1 cellular context compared by ENCODE assay signal in the genomic region with DNA sequence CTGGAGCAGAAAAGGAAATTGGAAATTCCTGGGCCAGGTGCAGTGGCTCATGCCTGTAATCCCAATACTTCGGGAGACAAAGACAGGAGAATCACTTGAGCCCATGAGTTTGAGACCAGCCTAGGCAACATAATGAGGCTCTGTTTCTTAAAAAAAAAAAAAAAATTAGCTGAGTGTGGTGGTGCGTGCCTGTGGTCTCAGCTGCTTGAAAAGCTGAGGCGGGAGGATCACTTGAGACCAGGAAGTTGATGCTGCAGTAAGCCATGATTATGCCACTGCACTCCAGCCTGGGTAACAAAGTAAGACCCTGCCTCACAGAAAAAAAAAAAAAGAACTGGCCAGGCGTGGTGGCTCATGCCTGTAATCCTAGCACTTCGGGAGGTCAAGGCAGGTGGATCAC.
TF ChIP-seq lines count a peak whose summit lies in the region.

No MANE protein-coding gene starts in this region.

TF ChIP-seq in GM23338, 12 proteins besides CTCF, POLR2A, EP300 and RAD21 (continued from another document):
- TF ChIP-seq, protein P1, sequence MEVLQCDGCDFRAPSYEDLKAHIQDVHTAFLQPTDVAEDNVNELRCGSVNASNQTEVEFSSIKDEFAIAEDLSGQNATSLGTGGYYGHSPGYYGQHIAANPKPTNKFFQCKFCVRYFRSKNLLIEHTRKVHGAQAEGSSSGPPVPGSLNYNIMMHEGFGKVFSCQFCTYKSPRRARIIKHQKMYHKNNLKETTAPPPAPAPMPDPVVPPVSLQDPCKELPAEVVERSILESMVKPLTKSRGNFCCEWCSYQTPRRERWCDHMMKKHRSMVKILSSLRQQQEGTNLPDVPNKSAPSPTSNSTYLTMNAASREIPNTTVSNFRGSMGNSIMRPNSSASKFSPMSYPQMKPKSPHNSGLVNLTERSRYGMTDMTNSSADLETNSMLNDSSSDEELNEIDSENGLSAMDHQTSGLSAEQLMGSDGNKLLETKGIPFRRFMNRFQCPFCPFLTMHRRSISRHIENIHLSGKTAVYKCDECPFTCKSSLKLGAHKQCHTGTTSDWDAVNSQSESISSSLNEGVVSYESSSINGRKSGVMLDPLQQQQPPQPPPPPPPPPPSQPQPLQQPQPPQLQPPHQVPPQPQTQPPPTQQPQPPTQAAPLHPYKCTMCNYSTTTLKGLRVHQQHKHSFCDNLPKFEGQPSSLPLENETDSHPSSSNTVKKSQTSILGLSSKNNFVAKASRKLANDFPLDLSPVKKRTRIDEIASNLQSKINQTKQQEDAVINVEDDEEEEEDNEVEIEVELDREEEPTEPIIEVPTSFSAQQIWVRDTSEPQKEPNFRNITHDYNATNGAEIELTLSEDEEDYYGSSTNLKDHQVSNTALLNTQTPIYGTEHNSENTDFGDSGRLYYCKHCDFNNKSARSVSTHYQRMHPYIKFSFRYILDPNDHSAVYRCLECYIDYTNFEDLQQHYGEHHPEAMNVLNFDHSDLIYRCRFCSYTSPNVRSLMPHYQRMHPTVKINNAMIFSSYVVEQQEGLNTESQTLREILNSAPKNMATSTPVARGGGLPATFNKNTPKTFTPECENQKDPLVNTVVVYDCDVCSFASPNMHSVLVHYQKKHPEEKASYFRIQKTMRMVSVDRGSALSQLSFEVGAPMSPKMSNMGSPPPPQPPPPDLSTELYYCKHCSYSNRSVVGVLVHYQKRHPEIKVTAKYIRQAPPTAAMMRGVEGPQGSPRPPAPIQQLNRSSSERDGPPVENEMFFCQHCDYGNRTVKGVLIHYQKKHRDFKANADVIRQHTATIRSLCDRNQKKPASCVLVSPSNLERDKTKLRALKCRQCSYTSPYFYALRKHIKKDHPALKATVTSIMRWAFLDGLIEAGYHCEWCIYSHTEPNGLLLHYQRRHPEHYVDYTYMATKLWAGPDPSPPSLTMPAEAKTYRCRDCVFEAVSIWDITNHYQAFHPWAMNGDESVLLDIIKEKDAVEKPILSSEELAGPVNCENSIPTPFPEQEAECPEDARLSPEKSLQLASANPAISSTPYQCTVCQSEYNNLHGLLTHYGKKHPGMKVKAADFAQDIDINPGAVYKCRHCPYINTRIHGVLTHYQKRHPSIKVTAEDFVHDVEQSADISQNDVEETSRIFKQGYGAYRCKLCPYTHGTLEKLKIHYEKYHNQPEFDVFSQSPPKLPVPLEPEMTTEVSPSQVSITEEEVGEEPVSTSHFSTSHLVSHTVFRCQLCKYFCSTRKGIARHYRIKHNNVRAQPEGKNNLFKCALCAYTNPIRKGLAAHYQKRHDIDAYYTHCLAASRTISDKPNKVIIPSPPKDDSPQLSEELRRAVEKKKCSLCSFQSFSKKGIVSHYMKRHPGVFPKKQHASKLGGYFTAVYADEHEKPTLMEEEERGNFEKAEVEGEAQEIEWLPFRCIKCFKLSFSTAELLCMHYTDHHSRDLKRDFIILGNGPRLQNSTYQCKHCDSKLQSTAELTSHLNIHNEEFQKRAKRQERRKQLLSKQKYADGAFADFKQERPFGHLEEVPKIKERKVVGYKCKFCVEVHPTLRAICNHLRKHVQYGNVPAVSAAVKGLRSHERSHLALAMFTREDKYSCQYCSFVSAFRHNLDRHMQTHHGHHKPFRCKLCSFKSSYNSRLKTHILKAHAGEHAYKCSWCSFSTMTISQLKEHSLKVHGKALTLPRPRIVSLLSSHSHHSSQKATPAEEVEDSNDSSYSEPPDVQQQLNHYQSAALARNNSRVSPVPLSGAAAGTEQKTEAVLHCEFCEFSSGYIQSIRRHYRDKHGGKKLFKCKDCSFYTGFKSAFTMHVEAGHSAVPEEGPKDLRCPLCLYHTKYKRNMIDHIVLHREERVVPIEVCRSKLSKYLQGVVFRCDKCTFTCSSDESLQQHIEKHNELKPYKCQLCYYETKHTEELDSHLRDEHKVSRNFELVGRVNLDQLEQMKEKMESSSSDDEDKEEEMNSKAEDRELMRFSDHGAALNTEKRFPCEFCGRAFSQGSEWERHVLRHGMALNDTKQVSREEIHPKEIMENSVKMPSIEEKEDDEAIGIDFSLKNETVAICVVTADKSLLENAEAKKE (CRISPR knock-in tag; IDR thresholded peaks at IDR 0.05), result no peak
- TF ChIP-seq JUNB (IDR thresholded peaks at IDR 0.05; ENCODE audit: unreplicated experiment), result no peak
- TF ChIP-seq, protein P2, sequence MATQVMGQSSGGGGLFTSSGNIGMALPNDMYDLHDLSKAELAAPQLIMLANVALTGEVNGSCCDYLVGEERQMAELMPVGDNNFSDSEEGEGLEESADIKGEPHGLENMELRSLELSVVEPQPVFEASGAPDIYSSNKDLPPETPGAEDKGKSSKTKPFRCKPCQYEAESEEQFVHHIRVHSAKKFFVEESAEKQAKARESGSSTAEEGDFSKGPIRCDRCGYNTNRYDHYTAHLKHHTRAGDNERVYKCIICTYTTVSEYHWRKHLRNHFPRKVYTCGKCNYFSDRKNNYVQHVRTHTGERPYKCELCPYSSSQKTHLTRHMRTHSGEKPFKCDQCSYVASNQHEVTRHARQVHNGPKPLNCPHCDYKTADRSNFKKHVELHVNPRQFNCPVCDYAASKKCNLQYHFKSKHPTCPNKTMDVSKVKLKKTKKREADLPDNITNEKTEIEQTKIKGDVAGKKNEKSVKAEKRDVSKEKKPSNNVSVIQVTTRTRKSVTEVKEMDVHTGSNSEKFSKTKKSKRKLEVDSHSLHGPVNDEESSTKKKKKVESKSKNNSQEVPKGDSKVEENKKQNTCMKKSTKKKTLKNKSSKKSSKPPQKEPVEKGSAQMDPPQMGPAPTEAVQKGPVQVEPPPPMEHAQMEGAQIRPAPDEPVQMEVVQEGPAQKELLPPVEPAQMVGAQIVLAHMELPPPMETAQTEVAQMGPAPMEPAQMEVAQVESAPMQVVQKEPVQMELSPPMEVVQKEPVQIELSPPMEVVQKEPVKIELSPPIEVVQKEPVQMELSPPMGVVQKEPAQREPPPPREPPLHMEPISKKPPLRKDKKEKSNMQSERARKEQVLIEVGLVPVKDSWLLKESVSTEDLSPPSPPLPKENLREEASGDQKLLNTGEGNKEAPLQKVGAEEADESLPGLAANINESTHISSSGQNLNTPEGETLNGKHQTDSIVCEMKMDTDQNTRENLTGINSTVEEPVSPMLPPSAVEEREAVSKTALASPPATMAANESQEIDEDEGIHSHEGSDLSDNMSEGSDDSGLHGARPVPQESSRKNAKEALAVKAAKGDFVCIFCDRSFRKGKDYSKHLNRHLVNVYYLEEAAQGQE (IDR thresholded peaks at IDR 0.05; ENCODE audit: unreplicated experiment), result no peak
- TF ChIP-seq POLR2AphosphoS5 (IDR thresholded peaks at IDR 0.05; ENCODE audit: low read depth), result no peak
- TF ChIP-seq STAT1 (IDR thresholded peaks at IDR 0.05; ENCODE audit: unreplicated experiment), result no peak
- TF ChIP-seq, protein P3, sequence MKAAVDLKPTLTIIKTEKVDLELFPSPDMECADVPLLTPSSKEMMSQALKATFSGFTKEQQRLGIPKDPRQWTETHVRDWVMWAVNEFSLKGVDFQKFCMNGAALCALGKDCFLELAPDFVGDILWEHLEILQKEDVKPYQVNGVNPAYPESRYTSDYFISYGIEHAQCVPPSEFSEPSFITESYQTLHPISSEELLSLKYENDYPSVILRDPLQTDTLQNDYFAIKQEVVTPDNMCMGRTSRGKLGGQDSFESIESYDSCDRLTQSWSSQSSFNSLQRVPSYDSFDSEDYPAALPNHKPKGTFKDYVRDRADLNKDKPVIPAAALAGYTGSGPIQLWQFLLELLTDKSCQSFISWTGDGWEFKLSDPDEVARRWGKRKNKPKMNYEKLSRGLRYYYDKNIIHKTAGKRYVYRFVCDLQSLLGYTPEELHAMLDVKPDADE (IDR thresholded peaks at IDR 0.05), result no peak
- no peak for TF ChIP-seq EZH2phosphoT487 (IDR thresholded peaks at IDR 0.05; ENCODE audit: unreplicated experiment)
